In genomic region chr13:114106991-114107685, GRCh38 we compare ENCODE assay signal across 10 cellular contexts. TPM values are rescaled to one million over a fixed set of nuclear protein-coding genes. Genes with fewer than 3 reads are reported as not detected.
DNase-seq lines count a peak whose midpoint lies in the region; ATAC-seq and TF ChIP-seq lines count a peak whose summit lies in the region.
"Had no signal": no experiment of that assay in that cellular context is flagged by ENCODE, and none has a peak within 500 bp of the region (broad histone marks: within the 10 kb centered on the region; RNA-seq: fewer than 3 reads in every experiment).

No MANE protein-coding gene starts in this region.

- no peaks in the 10 kb centered on the region for H3K27me3 ChIP-seq in uterus
- H3K27me3 ChIP-seq: adrenal gland had no signal

- intact Hi-C loops in uterus (cut with DNase I; ENCODE audit: low total_unique reads) = no loop called here

- no peaks in the 10 kb centered on the region for H3K9me3 ChIP-seq in uterus
- H3K9me3 ChIP-seq: adrenal gland had no signal

- TF ChIP-seq CTCF in uterus (IDR thresholded peaks at IDR 0.05) = no peak

- peak overlapping the region; percentile 46 for H3K27ac Mint-ChIP-seq in activated naive CD4-positive, alpha-beta T cell treated with anti-CD3 and anti-CD28 coated beads, Interleukin-2, amount 50 U/mL, for 24 hours
- H3K27ac Mint-ChIP-seq in effector memory CD8-positive, alpha-beta T cell = peak overlapping the region; percentile 96

- H3K9me3 Mint-ChIP-seq in activated naive CD4-positive, alpha-beta T cell treated with anti-CD3 and anti-CD28 coated beads, Interleukin-2, amount 50 U/mL, for 24 hours = no peaks in the 10 kb centered on the region
- H3K9me3 Mint-ChIP-seq in effector memory CD8-positive, alpha-beta T cell = no peaks in the 10 kb centered on the region

- TF ChIP-seq POLR2A in uterus (IDR thresholded peaks at IDR 0.05) = no peak

- no peak overlapping the region for H3K4me3 Mint-ChIP-seq in activated naive CD4-positive, alpha-beta T cell treated with anti-CD3 and anti-CD28 coated beads, Interleukin-2, amount 50 U/mL, for 24 hours
- peak overlapping the region; percentile 54 to 63 for H3K4me3 Mint-ChIP-seq in effector memory CD8-positive, alpha-beta T cell

- DNase-seq in activated naive CD4-positive, alpha-beta T cell (lab: John Stamatoyannopoulos, UW) = no peak
- no peak for DNase-seq in effector memory CD8-positive, alpha-beta T cell
- peak; percentile 32 for DNase-seq in myocyte (ENCODE audit: low read depth)
- peak; percentile 13 for DNase-seq in uterus
- no peak for DNase-seq in COLO668 (lab: John Stamatoyannopoulos, UW; ENCODE audit: unreplicated experiment)
- DNase-seq in NCI-H446 (lab: John Stamatoyannopoulos, UW) = no peak
- DNase-seq in NCI-H1436 treated with DMSO at 0.1 percent for 48 hours (lab: John Stamatoyannopoulos, UW) = no peak
- DNase-seq: stimulated activated naive CD4-positive, alpha-beta T cell had no signal

- no peaks in the 10 kb centered on the region for H3K27me3 Mint-ChIP-seq in activated naive CD4-positive, alpha-beta T cell treated with anti-CD3 and anti-CD28 coated beads, Interleukin-2, amount 50 U/mL, for 24 hours
- H3K27me3 Mint-ChIP-seq in effector memory CD8-positive, alpha-beta T cell = no peaks in the 10 kb centered on the region

- H3K4me1 ChIP-seq in uterus = no peaks in the 10 kb centered on the region
- H3K4me1 ChIP-seq: adrenal gland had no signal

- peaks cover 76% of the 10 kb centered on the region for H3K4me1 Mint-ChIP-seq in activated naive CD4-positive, alpha-beta T cell treated with anti-CD3 and anti-CD28 coated beads, Interleukin-2, amount 50 U/mL, for 24 hours
- peaks cover 60 to 61% of the 10 kb centered on the region in 2 donors for H3K4me1 Mint-ChIP-seq in effector memory CD8-positive, alpha-beta T cell (ENCODE audit: low read depth in 2 of 2)

- ATAC-seq in effector memory CD8-positive, alpha-beta T cell (replicated peaks) = no peak

- H3K36me3 Mint-ChIP-seq in activated naive CD4-positive, alpha-beta T cell treated with anti-CD3 and anti-CD28 coated beads, Interleukin-2, amount 50 U/mL, for 24 hours = peaks cover 5% of the 10 kb centered on the region
- H3K36me3 Mint-ChIP-seq in effector memory CD8-positive, alpha-beta T cell (ENCODE audit: insufficient read depth) = peaks cover 73% of the 10 kb centered on the region

- H3K27ac ChIP-seq in uterus = no peak overlapping the region
- H3K27ac ChIP-seq: adrenal gland had no signal

- H3K36me3 ChIP-seq in uterus = no peaks in the 10 kb centered on the region
- H3K36me3 ChIP-seq: adrenal gland had no signal

- no peak overlapping the region for H3K4me3 ChIP-seq in uterus
- H3K4me3 ChIP-seq: adrenal gland had no signal

RNA-seq across cellular contexts. Expression of gene RASA3, which starts 25.3 kb away (rescaled TPM):
- total RNA-seq in myocyte (32.1 and 36.0 TPM in 2 replicates), uterus (10 to 100 TPM in 3 of 4 donors, 1 to 10 TPM in 1; 8.5 to 31.6 (median 17.2) TPM)
- polyA plus RNA-seq in myocyte (2012) = 37.1 TPM

Comparison
In these comparisons a context has a peak if more than half of its experiments do, and no peak if none do; other contexts are left out.
1. DNase-seq: peak in myocyte (single experiment) and uterus (2 of 2); none in activated naive CD4-positive, alpha-beta T cell (0 of 4), effector memory CD8-positive, alpha-beta T cell (0 of 3), COLO668 (single experiment), NCI-H446 (0 of 2) and NCI-H1436 treated with DMSO at 0.1 percent for 48 hours (single experiment).